ENCODE assay signal across 9 cellular contexts in the genomic region with DNA sequence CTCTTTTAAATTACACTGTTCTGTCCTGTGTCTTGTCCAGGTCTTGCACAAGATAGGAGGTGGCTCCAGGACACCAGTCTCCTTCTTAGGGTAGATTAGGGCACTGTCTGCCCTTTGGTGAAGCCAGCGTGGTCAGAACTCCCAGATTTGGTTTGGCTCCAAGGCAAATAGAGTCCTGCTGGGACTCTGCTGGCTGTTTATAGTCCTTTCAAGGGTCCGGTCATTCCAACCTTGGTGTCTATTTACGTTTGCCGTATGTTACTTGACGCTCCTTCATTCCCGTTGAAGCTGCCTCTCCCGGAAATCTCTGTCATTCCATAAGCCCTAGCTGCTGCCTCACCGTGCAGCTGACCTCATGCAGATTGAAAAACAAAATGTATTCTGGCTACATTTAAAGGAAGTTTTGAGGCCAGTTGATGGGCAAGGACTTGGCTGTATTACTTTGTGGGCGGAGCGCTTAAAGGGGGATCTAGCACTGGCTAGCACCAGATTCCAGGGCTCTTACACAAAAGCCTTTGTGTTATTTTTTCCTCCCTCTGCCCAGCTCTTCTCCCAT.
DNase-seq lines count a peak whose midpoint lies in the region; ATAC-seq and TF ChIP-seq lines count a peak whose summit lies in the region.
"Had no signal": no experiment of that assay in that cellular context is flagged by ENCODE, and none has a peak within 500 bp of the region (broad histone marks: within the 10 kb centered on the region; RNA-seq: fewer than 3 reads in every experiment).

No MANE protein-coding gene starts in this region.

- TF ChIP-seq CTCF in AG09319 (IDR thresholded peaks at IDR 0.05; ENCODE audit: low read depth, low read length): no peak
- no peak for TF ChIP-seq CTCF in RWPE2 (IDR thresholded peaks at IDR 0.05; ENCODE audit: poor library complexity, severe bottlenecking)
- no peak for TF ChIP-seq CTCF in foreskin fibroblast (IDR thresholded peaks at IDR 0.05; ENCODE audit: low read depth, low read length)
- TF ChIP-seq CTCF in A673 (conservative IDR thresholded peaks at IDR 0.05; ENCODE audit: low read depth, low read length): no peak

- H3K4me3 ChIP-seq in RWPE2 (ENCODE audit: severe bottlenecking) (no peak overlapping the region), foreskin fibroblast (ENCODE audit: low read depth in 1 of 2, low read length in 2 of 2) (no peak overlapping the region), A673 (ENCODE audit: low read depth, low read length, poor library complexity, severe bottlenecking) (no peak overlapping the region)

- H3K36me3 ChIP-seq in RWPE2 (ENCODE audit: low read depth) (no peaks in the 10 kb centered on the region), A673 (ENCODE audit: insufficient read depth, low read length, poor library complexity, severe bottlenecking) (no peaks in the 10 kb centered on the region)

- no TSS peak for BruUV-seq in A673 (replicated peaks; lab: Mats Ljungman, UMichigan)

- POLR2A ChIA-PET in A673 (lab: Charles Lee; ENCODE audit: low non-redundant PET): no interaction called here

- H3K27me3 ChIP-seq in RWPE2 (ENCODE audit: insufficient read depth, poor library complexity, severe bottlenecking) (no peaks in the 10 kb centered on the region), A673 (replicated peaks; ENCODE audit: insufficient read depth, low read depth, low read length, poor library complexity) (no peaks in the 10 kb centered on the region)

- H3K4me1 ChIP-seq in RWPE2 (ENCODE audit: insufficient read depth, poor library complexity, severe bottlenecking) (peaks cover 54% of the 10 kb centered on the region), A673 (ENCODE audit: insufficient read depth, low read length, poor library complexity, severe bottlenecking) (peaks cover 17% of the 10 kb centered on the region)

- H3K9me3 ChIP-seq in RWPE2 (ENCODE audit: severe bottlenecking) (no peaks in the 10 kb centered on the region), A673 (ENCODE audit: low read depth, low read length, poor library complexity, severe bottlenecking) (no peaks in the 10 kb centered on the region)

- DNase-seq in AG09319 (ENCODE audit: extremely low read depth, low read depth): peak; percentile 80
- peak; percentile 81 for DNase-seq in RWPE2 (ENCODE audit: low spot score)
- DNase-seq in foreskin fibroblast: peak; percentile 91 to 93
- DNase-seq in nucleus accumbens (lab: John Stamatoyannopoulos, UW): peak in 53 of 56 donors; percentile 24 to 91 (median 76)
- no peak for DNase-seq in DMS79 (lab: John Stamatoyannopoulos, UW)
- no peak for DNase-seq in A673 (ENCODE audit: low spot score)

- CTCF ChIA-PET in A673 (lab: Charles Lee): no interaction called here

- ATAC-seq in RWPE2 (ENCODE audit: low read depth) (peak; percentile 86), GM21447 (IDR thresholded peaks at IDR 0.05; ENCODE audit: unreplicated experiment) (no peak), HG03039 (IDR thresholded peaks at IDR 0.05; ENCODE audit: unreplicated experiment) (no peak)

- H3K27ac ChIP-seq in RWPE2 (ENCODE audit: poor library complexity, severe bottlenecking): peak overlapping the region; percentile 91
- H3K27ac ChIP-seq in A673 (ENCODE audit: low read depth, low read length, poor library complexity, severe bottlenecking): no peak overlapping the region
- H3K27ac ChIP-seq: KMS-11 had no signal

- intact Hi-C loops in A673 (cut with micrococcal nuclease; ENCODE audit: unreplicated experiment): no loop called here

Comparison
In these comparisons a context has a peak if more than half of its experiments do, and no peak if none do; other contexts are left out.
1. DNase-seq: peak in AG09319 (single experiment), RWPE2 (single experiment), foreskin fibroblast (2 of 2) and nucleus accumbens (53 of 56); none in DMS79 (single experiment) and A673 (single experiment).